1 cellular context compared by ENCODE assay signal in the genomic region with DNA sequence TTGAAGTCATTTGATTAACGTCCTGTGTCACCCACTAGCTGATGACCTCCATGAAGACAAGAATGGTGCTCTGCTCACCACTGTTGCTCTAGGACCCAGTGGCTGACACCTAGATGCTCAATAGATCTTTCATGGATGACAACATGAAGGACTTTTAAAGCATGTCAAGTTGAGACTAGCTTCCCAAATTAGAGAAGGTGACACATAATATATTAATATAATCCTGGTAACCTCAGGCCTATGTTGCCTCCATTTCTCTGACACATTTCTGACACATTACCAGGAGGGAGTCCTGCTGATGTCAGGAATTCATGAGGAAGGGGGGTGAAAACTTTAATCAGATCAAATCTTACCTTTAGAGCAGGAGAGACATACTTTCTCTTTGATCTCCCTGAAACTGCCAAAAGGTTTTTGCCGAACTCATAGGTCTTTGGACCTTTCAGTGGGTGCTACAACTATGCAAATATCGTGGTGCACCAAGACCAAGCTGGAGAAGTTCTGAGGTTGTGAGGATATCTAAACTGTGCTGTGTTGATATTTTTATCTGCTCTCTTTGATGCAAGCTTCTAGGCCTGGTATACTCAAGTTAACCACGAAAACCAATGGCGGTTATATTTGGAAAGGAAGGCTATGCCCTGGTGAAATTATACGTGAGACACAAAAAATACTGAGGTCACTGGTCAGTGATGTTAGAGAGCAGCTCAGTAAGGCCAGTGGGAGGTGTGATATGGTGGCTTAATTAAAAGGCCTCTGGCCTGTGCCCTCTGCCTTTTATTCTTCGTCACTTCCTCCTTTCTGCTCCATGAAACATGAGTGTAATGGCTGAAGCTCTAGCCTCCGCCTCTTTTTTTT.
TF ChIP-seq lines count a peak whose summit lies in the region.

No MANE protein-coding gene starts in this region.

TF ChIP-seq in GM12878, 131 proteins besides CTCF, POLR2A, EP300 and RAD21 (continued from another document):
- TF ChIP-seq CHD1 (IDR thresholded peaks at IDR 0.05; ENCODE audit: low read depth, low read length) = no peak
- no peak for TF ChIP-seq NFXL1 (IDR thresholded peaks at IDR 0.05; ENCODE audit: borderline replicate concordance)
- TF ChIP-seq ZNF622 (IDR thresholded peaks at IDR 0.05) = no peak
- TF ChIP-seq CBX5 (IDR thresholded peaks at IDR 0.05; ENCODE audit: low read depth) = no peak; the same call in 1 of the 2 replicates
- TF ChIP-seq RFX5 (IDR thresholded peaks at IDR 0.05; ENCODE audit: low read depth, low read length) = no peak
- no peak for TF ChIP-seq JUNB (IDR thresholded peaks at IDR 0.05)
- peak; percentile 81 for TF ChIP-seq PAX5 (IDR thresholded peaks at IDR 0.05; ENCODE audit: borderline replicate concordance, low read depth, low read length)
- TF ChIP-seq, protein P1, sequence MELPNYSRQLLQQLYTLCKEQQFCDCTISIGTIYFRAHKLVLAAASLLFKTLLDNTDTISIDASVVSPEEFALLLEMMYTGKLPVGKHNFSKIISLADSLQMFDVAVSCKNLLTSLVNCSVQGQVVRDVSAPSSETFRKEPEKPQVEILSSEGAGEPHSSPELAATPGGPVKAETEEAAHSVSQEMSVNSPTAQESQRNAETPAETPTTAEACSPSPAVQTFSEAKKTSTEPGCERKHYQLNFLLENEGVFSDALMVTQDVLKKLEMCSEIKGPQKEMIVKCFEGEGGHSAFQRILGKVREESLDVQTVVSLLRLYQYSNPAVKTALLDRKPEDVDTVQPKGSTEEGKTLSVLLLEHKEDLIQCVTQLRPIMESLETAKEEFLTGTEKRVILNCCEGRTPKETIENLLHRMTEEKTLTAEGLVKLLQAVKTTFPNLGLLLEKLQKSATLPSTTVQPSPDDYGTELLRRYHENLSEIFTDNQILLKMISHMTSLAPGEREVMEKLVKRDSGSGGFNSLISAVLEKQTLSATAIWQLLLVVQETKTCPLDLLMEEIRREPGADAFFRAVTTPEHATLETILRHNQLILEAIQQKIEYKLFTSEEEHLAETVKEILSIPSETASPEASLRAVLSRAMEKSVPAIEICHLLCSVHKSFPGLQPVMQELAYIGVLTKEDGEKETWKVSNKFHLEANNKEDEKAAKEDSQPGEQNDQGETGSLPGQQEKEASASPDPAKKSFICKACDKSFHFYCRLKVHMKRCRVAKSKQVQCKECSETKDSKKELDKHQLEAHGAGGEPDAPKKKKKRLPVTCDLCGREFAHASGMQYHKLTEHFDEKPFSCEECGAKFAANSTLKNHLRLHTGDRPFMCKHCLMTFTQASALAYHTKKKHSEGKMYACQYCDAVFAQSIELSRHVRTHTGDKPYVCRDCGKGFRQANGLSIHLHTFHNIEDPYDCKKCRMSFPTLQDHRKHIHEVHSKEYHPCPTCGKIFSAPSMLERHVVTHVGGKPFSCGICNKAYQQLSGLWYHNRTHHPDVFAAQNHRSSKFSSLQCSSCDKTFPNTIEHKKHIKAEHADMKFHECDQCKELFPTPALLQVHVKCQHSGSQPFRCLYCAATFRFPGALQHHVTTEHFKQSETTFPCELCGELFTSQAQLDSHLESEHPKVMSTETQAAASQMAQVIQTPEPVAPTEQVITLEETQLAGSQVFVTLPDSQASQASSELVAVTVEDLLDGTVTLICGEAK (IDR thresholded peaks at IDR 0.05; ENCODE audit: borderline replicate concordance) = no peak; the same call in 1 of the 2 replicates
- no peak for TF ChIP-seq CHD4 (IDR thresholded peaks at IDR 0.05)
- TF ChIP-seq SMC3 (IDR thresholded peaks at IDR 0.05; ENCODE audit: borderline replicate concordance, low read length) = no peak
- peak; percentile 64 for TF ChIP-seq NR2C1 (IDR thresholded peaks at IDR 0.05)
- TF ChIP-seq POLR2AphosphoS2 (IDR thresholded peaks at IDR 0.05; ENCODE audit: low read depth, low read length) = no peak
- no peak for TF ChIP-seq SREBF2 (IDR thresholded peaks at IDR 0.05; ENCODE audit: low read length)
- no peak for TF ChIP-seq FOS (IDR thresholded peaks at IDR 0.05; ENCODE audit: borderline replicate concordance, extremely low read depth, insufficient read length)
- TF ChIP-seq SRF (IDR thresholded peaks at IDR 0.05; ENCODE audit: low read depth in 2 of 2, low read length in 2 of 2) = no peak
- TF ChIP-seq, protein P2, sequence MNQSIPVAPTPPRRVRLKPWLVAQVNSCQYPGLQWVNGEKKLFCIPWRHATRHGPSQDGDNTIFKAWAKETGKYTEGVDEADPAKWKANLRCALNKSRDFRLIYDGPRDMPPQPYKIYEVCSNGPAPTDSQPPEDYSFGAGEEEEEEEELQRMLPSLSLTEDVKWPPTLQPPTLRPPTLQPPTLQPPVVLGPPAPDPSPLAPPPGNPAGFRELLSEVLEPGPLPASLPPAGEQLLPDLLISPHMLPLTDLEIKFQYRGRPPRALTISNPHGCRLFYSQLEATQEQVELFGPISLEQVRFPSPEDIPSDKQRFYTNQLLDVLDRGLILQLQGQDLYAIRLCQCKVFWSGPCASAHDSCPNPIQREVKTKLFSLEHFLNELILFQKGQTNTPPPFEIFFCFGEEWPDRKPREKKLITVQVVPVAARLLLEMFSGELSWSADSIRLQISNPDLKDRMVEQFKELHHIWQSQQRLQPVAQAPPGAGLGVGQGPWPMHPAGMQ (IDR thresholded peaks at IDR 0.05; ENCODE audit: borderline replicate concordance) = peak; percentile 47; the same call in 1 of the 2 replicates
- no peak for TF ChIP-seq BRCA1 (IDR thresholded peaks at IDR 0.05; ENCODE audit: low read depth, low read length)
- peak; percentile 89 for TF ChIP-seq ATF7 (IDR thresholded peaks at IDR 0.05; ENCODE audit: low read depth)
- TF ChIP-seq NBN (IDR thresholded peaks at IDR 0.05) = peak; percentile 86
